In genomic region chr17:28416703-28417311, GRCh38 we compare ENCODE assay signal across 8 cellular contexts. TPM values are rescaled to one million over a fixed set of nuclear protein-coding genes. Genes with fewer than 3 reads are reported as not detected.
A peak's percentile ranks its signal among the peaks of the same experiment; 100 is the strongest.
DNase-seq lines count a peak whose midpoint lies in the region; ATAC-seq, FAIRE-seq and TF ChIP-seq lines count a peak whose summit lies in the region.

No MANE protein-coding gene starts in this region.

- ATAC-seq in pancreas (peak; percentile 95 to 100 (median 100)), GM19397 (IDR thresholded peaks at IDR 0.05; ENCODE audit: unreplicated experiment) (no peak)

- intact Hi-C loops in pancreas (cut with DNase I), result no loop called here

- H3K27me3 ChIP-seq in HL-60 (ENCODE audit: insufficient read depth, poor library complexity, severe bottlenecking), result peaks cover 2% of the 10 kb centered on the region
- H3K27me3 ChIP-seq in pancreas, result no peaks in the 10 kb centered on the region

- no peaks in the 10 kb centered on the region for H3K36me3 ChIP-seq in pancreas

- H3K4me3 ChIP-seq in HL-60 (replicated peaks; ENCODE audit: insufficient read depth, low read length) (no peak overlapping the region), pancreas (no peak overlapping the region)

- TF ChIP-seq CTCF in HL-60 (IDR thresholded peaks at IDR 0.05; ENCODE audit: insufficient read depth, low read length) (peak; percentile 87), pancreas (IDR thresholded peaks at IDR 0.05) (peak; percentile 55 to 77 (median 67))

- WGBS in pancreas, 2 donors, result 9 to 11% methylated on average over 13 of the region's 13 CpGs

- no peaks in the 10 kb centered on the region for H3K4me1 ChIP-seq in pancreas

- FAIRE-seq in pancreas (lab: Jason Lieb, UNC), result no peak

- H3K27ac ChIP-seq in HL-60 (replicated peaks) (no peak overlapping the region), pancreas (no peak overlapping the region)

- DNase-seq in DMS 273 treated with DMSO at 0.1 percent for 48 hours (lab: John Stamatoyannopoulos, UW), result peak; percentile 71
- peak; percentile 23 to 64 for DNase-seq in HL-60 (ENCODE audit: low read depth in 1 of 2, low spot score in 1 of 2)
- peak; percentile 56 to 71 for DNase-seq in NOMO-1 (lab: John Stamatoyannopoulos, UW; ENCODE audit: unreplicated experiment in 2 of 2)
- DNase-seq in activated T-cell treated with anti-CD3 and anti-CD28 coated beads for 48 hours (ENCODE audit: low read depth), result peak; percentile 33
- DNase-seq in fibroblast of the conjunctiva (ENCODE audit: low read depth), result peak; percentile 36
- peak in 4 of 6 donors; percentile 56 to 73 (median 62) for DNase-seq in pancreas
- no peak for DNase-seq in DMS79 treated with DMSO at 0.1 percent for 48 hours (lab: John Stamatoyannopoulos, UW)

- no peaks in the 10 kb centered on the region for H3K9me3 ChIP-seq in pancreas

RNA-seq across cellular contexts. Expression of gene SLC46A1, which starts 10.8 kb away (rescaled TPM):
- total RNA-seq in pancreas, result 10 to 100 TPM in 1 of 6 donors, 1 to 10 TPM in 5; 6.0 to 13.8 (median 7.4) TPM
- 1 to 10 TPM; 5.8 to 7.8 TPM for polyA plus RNA-seq in pancreas

RNA-seq across cellular contexts. Expression of gene SARM1, which starts 45.3 kb away (rescaled TPM):
- total RNA-seq in pancreas, result 10 to 100 TPM; 14.2 to 22.1 (median 17.4) TPM
- 10 to 100 TPM; 15.7 to 19.0 TPM for polyA plus RNA-seq in pancreas

RNA-seq across cellular contexts. Expression of gene VTN, which starts 46.7 kb away (rescaled TPM):
- 10 to 100 TPM in 2 of 6 donors, 1 to 10 TPM in 4; 5.2 to 21.5 (median 9.5) TPM for total RNA-seq in pancreas
- 10 to 100 TPM; 14.6 to 21.6 TPM for polyA plus RNA-seq in pancreas

RNA-seq across cellular contexts. Expression of gene SEBOX, which starts 51.8 kb away (rescaled TPM):
- total RNA-seq in pancreas, result not detected
- polyA plus RNA-seq in pancreas, result not detected

RNA-seq across cellular contexts. Expression of gene SLC13A2, which starts 56.6 kb away (rescaled TPM):
- total RNA-seq in pancreas, result under 1 TPM in 3 of 6 donors, not detected in 3; 0.04 to 0.42 (median 0.06) TPM
- under 1 TPM in 1 of 2 donors, not detected in 1; 0.09 TPM for polyA plus RNA-seq in pancreas
